9 cellular contexts compared by ENCODE assay signal in the genomic region with DNA sequence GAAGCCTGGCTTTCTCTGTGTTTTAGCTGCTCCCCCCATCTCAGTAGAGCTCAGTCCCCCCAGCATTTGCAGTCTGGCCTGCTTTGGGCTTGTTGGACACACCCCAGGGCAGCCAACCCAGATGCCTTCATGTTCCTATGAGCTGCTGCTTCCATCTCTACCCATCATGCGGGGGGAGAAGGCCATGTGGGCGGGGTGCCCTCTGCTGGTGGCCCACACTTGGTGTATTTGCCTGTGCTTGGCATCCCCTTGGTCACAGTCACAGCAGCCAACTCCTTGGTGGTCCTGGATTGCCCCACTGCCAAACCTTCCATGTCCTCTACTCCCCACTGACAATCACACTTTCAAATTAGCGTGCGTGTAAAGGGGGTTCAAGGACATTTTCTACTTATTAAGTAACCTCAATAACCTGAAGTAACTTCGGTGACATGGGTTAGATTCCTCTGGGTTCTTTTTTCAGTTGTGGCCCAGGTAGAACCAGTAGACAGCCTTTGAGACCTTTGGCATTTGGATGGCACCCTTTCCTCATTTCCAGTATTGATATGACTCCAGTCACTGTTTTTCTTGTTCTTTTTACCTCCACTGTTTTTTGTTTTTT. TPM values are rescaled to one million over a fixed set of nuclear protein-coding genes. Genes with fewer than 3 reads are reported as not detected.
DNase-seq lines count a peak whose midpoint lies in the region; ATAC-seq and TF ChIP-seq lines count a peak whose summit lies in the region.
"Had no signal": no experiment of that assay in that cellular context is flagged by ENCODE, and none has a peak within 500 bp of the region (broad histone marks: within the 10 kb centered on the region; RNA-seq: fewer than 3 reads in every experiment).

No MANE protein-coding gene starts in this region.

- H3K27ac ChIP-seq in Karpas-422 (ENCODE audit: low read length) (peak overlapping the region; percentile 59; the same call in 1 of the 2 replicates), right atrium auricular region (no peak overlapping the region)

- no peaks in the 10 kb centered on the region for H4K20me1 ChIP-seq in Karpas-422 (ENCODE audit: insufficient read depth, low read depth, low read length)

- H3K9ac ChIP-seq in Karpas-422 (ENCODE audit: low read length), result peak overlapping the region; percentile 41

- H3K9me2 ChIP-seq in Karpas-422 (replicated peaks; ENCODE audit: insufficient read depth, low read length), result no peaks in the 10 kb centered on the region

- peak overlapping the region; percentile 36 for H3K4me2 ChIP-seq in Karpas-422 (ENCODE audit: low read depth, low read length, poor library complexity, severe bottlenecking)

- H3K36me3 ChIP-seq in Karpas-422 (ENCODE audit: insufficient read depth, low read length), result no peaks in the 10 kb centered on the region
- H3K36me3 ChIP-seq in right atrium auricular region, result no peaks in the 10 kb centered on the region

- peak; percentile 97 for ATAC-seq in activated naive CD8-positive, alpha-beta T cell treated with anti-CD3 and anti-CD28 coated beads, Interleukin-2, amount 10 ng/mL, durations not matched to agents 7 days and 5 days (ENCODE audit: low read depth)

- H3K79me2 ChIP-seq in Karpas-422 (ENCODE audit: low read length), result peaks cover 82% of the 10 kb centered on the region

- H3K9me3 Mint-ChIP-seq in activated naive CD8-positive, alpha-beta T cell treated with anti-CD3 and anti-CD28 coated beads, Interleukin-2, amount 10 ng/mL, durations not matched to agents 7 days and 5 days, result no peaks in the 10 kb centered on the region
- H3K9me3 Mint-ChIP-seq: activated naive CD4-positive, alpha-beta T cell treated with anti-CD3 and anti-CD28 coated beads, Interleukin-2, amount 50 U/mL, for 24 hours had no signal

- POLR2A ChIA-PET in activated naive CD8-positive, alpha-beta T cell treated with anti-CD3 and anti-CD28 coated beads, Interleukin-2, amount 10 ng/mL, durations not matched to agents 7 days and 5 days (lab: Charles Lee), result interaction anchor here (1.0 kb wide), 1 partner anchor 75 kb away, joined by 3 read pairs; the partner anchor contains the start of gene INIP

- H3K27ac Mint-ChIP-seq in activated naive CD8-positive, alpha-beta T cell treated with anti-CD3 and anti-CD28 coated beads, Interleukin-2, amount 10 ng/mL, durations not matched to agents 7 days and 5 days, result peak overlapping the region; percentile 35
- H3K27ac Mint-ChIP-seq: activated naive CD4-positive, alpha-beta T cell treated with anti-CD3 and anti-CD28 coated beads, Interleukin-2, amount 50 U/mL, for 24 hours had no signal

- H3K4me1 ChIP-seq in Karpas-422 (ENCODE audit: low read length), result peaks cover 67% of the 10 kb centered on the region
- peaks cover 0 to 6% of the 10 kb centered on the region in 2 donors for H3K4me1 ChIP-seq in right atrium auricular region

- H3K4me3 Mint-ChIP-seq in activated naive CD8-positive, alpha-beta T cell treated with anti-CD3 and anti-CD28 coated beads, Interleukin-2, amount 10 ng/mL, durations not matched to agents 7 days and 5 days, result no peak overlapping the region
- H3K4me3 Mint-ChIP-seq: activated naive CD4-positive, alpha-beta T cell treated with anti-CD3 and anti-CD28 coated beads, Interleukin-2, amount 50 U/mL, for 24 hours had no signal

- DNase-seq in COLO668 (lab: John Stamatoyannopoulos, UW; ENCODE audit: unreplicated experiment) (peak; percentile 71), GM20000 (ENCODE audit: low spot score) (peak; percentile 72), Karpas-422 (peak; percentile 92), T follicular helper cell (ENCODE audit: low read depth) (peak; percentile 65), right atrium auricular region (ENCODE audit: low spot score) (peak; percentile 63), cerebellum (ENCODE audit: low spot score) (no peak)
- DNase-seq in activated naive CD8-positive, alpha-beta T cell treated with anti-CD3 and anti-CD28 coated beads, Interleukin-2, amount 10 ng/mL, durations not matched to agents 7 days and 5 days, result peak; percentile 87
- peak; percentile 77 for DNase-seq in stimulated activated CD4-positive, alpha-beta T cell treated with anti-CD3 and anti-CD28 coated beads, Interleukin-12 subunit alpha, Interleukin-12 subunit beta, amount 100 ng/mL, for 4 hours

- peaks cover 1% of the 10 kb centered on the region for H3K36me3 Mint-ChIP-seq in activated naive CD8-positive, alpha-beta T cell treated with anti-CD3 and anti-CD28 coated beads, Interleukin-2, amount 10 ng/mL, durations not matched to agents 7 days and 5 days
- H3K36me3 Mint-ChIP-seq: activated naive CD4-positive, alpha-beta T cell treated with anti-CD3 and anti-CD28 coated beads, Interleukin-2, amount 50 U/mL, for 24 hours had no signal

- H3K9me3 ChIP-seq in Karpas-422 (ENCODE audit: low read length) (no peaks in the 10 kb centered on the region), right atrium auricular region (no peaks in the 10 kb centered on the region)

- no peaks in the 10 kb centered on the region for H3K27me3 Mint-ChIP-seq in activated naive CD8-positive, alpha-beta T cell treated with anti-CD3 and anti-CD28 coated beads, Interleukin-2, amount 10 ng/mL, durations not matched to agents 7 days and 5 days
- H3K27me3 Mint-ChIP-seq: activated naive CD4-positive, alpha-beta T cell treated with anti-CD3 and anti-CD28 coated beads, Interleukin-2, amount 50 U/mL, for 24 hours had no signal

- H3K27me3 ChIP-seq in Karpas-422 (ENCODE audit: low read length) (no peaks in the 10 kb centered on the region), right atrium auricular region (no peaks in the 10 kb centered on the region)

- H3K4me1 Mint-ChIP-seq in activated naive CD8-positive, alpha-beta T cell treated with anti-CD3 and anti-CD28 coated beads, Interleukin-2, amount 10 ng/mL, durations not matched to agents 7 days and 5 days, result peaks cover 9% of the 10 kb centered on the region

- H2AFZ ChIP-seq in Karpas-422 (ENCODE audit: low read length), result no peak overlapping the region

- TF ChIP-seq CTCF in GM20000 (IDR thresholded peaks at IDR 0.05; ENCODE audit: extremely low read depth, missing control alignments) (peak; percentile 85), right atrium auricular region (IDR thresholded peaks at IDR 0.05) (peak; percentile 55 to 70)

- H3K4me3 ChIP-seq in Karpas-422 (ENCODE audit: low read length) (no peak overlapping the region), right atrium auricular region (no peak overlapping the region)

RNA-seq across cellular contexts. Expression of gene SNX30, which starts 42.8 kb away (rescaled TPM):
- 41.1 and 43.8 TPM in 2 replicates for total RNA-seq in Karpas-422 (2014; rRNA removed; shearing (Covaris generic); ENCODE audit: low replicate concordance)
- total RNA-seq in activated naive CD8-positive, alpha-beta T cell treated with anti-CD3 and anti-CD28 coated beads, Interleukin-2, amount 10 ng/mL, durations not matched to agents 7 days and 5 days, result 1 to 10 TPM; 9.0 to 9.6 TPM
- total RNA-seq in right atrium auricular region (1 to 10 TPM; 5.0 to 5.7 TPM), cerebellum (22.2 TPM)
